ENCODE assay signal across 12 cellular contexts in genomic region chr14:31241450-31242114, GRCh38. TPM values are rescaled to one million over a fixed set of nuclear protein-coding genes. Genes with fewer than 3 reads are reported as not detected.
DNase-seq lines count a peak whose midpoint lies in the region; ATAC-seq and TF ChIP-seq lines count a peak whose summit lies in the region.
"Had no signal": no experiment of that assay in that cellular context is flagged by ENCODE, and none has a peak within 500 bp of the region (broad histone marks: within the 10 kb centered on the region; RNA-seq: fewer than 3 reads in every experiment).

No MANE protein-coding gene starts in this region.

- H3K4me1 Mint-ChIP-seq in WTC11, result peaks cover 19% of the 10 kb centered on the region

- peak overlapping the region; percentile 13; the same call in 1 of the 2 replicates for H3K27ac Mint-ChIP-seq in WTC11
- H3K27ac Mint-ChIP-seq in activated naive CD4-positive, alpha-beta T cell treated with anti-CD3 and anti-CD28 coated beads, Interleukin-2, amount 50 U/mL, for 72 hours, result peak overlapping the region in 1 of 2 donors; percentile 0

- no peak for TF ChIP-seq CTCF in WTC11 (IDR thresholded peaks at IDR 0.05)
- TF ChIP-seq CTCF in omental fat pad (IDR thresholded peaks at IDR 0.05), result no peak

- DNase-seq in WTC11 (ENCODE audit: low spot score) (no peak), fibroblast of peridontal ligament (ENCODE audit: extremely low read depth) (peak; percentile 28), omental fat pad (ENCODE audit: low spot score) (no peak), HCEC 1CT (no peak)
- DNase-seq in effector CD4-positive, alpha-beta T cell, result no peak
- no peak for DNase-seq in activated naive CD4-positive, alpha-beta T cell treated with anti-CD3 and anti-CD28 coated beads, Interleukin-2, amount 50 U/mL, for 72 hours (ENCODE audit: low spot score in 2 of 2)
- DNase-seq: NCI-H1105 treated with DMSO at 0.1 percent for 48 hours, NCI-H526, retina had no signal

- no peaks in the 10 kb centered on the region for H3K27me3 Mint-ChIP-seq in WTC11 (ENCODE audit: low read depth)

- ATAC-seq in GM18511 (IDR thresholded peaks at IDR 0.05; ENCODE audit: unreplicated experiment) (peak; percentile 66), WTC11 (no peak), omental fat pad (ENCODE audit: low FRiP score) (peak; percentile 6), GM18873 (IDR thresholded peaks at IDR 0.05; ENCODE audit: low FRiP score, unreplicated experiment) (no peak)
- ATAC-seq in activated naive CD4-positive, alpha-beta T cell treated with anti-CD3 and anti-CD28 coated beads, Interleukin-2, amount 50 U/mL, for 72 hours, result no peak

- CTCF ChIA-PET in WTC11 (lab: Charles Lee), result interaction anchor here (1.0 kb wide), 1 partner anchor 33 kb away, joined by 3 read pairs; no protein-coding TSS in a partner anchor

- POLR2A ChIA-PET in WTC11 (lab: Charles Lee), result interaction anchor here (0.6 kb wide), 1 partner anchor 707 kb away, joined by 4 read pairs; no protein-coding TSS in a partner anchor

- no peak overlapping the region for H3K4me3 Mint-ChIP-seq in WTC11
- H3K4me3 Mint-ChIP-seq: mesothelial cell of epicardium had no signal

- no peaks in the 10 kb centered on the region for H3K36me3 Mint-ChIP-seq in WTC11
- H3K36me3 Mint-ChIP-seq in activated naive CD4-positive, alpha-beta T cell treated with anti-CD3 and anti-CD28 coated beads, Interleukin-2, amount 50 U/mL, for 72 hours, result no peaks in the 10 kb centered on the region
- H3K36me3 Mint-ChIP-seq: mesothelial cell of epicardium had no signal

- H3K9me3 Mint-ChIP-seq in WTC11, result peaks cover 6% of the 10 kb centered on the region
- no peaks in the 10 kb centered on the region for H3K9me3 Mint-ChIP-seq in activated naive CD4-positive, alpha-beta T cell treated with anti-CD3 and anti-CD28 coated beads, Interleukin-2, amount 50 U/mL, for 72 hours
- H3K9me3 Mint-ChIP-seq: mesothelial cell of epicardium had no signal

TF ChIP-seq in WTC11, 78 proteins besides CTCF, POLR2A, EP300 and RAD21:
- TF ChIP-seq, protein P1, sequence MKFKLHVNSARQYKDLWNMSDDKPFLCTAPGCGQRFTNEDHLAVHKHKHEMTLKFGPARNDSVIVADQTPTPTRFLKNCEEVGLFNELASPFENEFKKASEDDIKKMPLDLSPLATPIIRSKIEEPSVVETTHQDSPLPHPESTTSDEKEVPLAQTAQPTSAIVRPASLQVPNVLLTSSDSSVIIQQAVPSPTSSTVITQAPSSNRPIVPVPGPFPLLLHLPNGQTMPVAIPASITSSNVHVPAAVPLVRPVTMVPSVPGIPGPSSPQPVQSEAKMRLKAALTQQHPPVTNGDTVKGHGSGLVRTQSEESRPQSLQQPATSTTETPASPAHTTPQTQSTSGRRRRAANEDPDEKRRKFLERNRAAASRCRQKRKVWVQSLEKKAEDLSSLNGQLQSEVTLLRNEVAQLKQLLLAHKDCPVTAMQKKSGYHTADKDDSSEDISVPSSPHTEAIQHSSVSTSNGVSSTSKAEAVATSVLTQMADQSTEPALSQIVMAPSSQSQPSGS (CRISPR knock-in tag; IDR thresholded peaks at IDR 0.05; ENCODE audit: borderline replicate concordance, low read depth), result no peak
- no peak for TF ChIP-seq SMAD3 (CRISPR knock-in tag; IDR thresholded peaks at IDR 0.05; ENCODE audit: borderline replicate concordance)
- no peak for TF ChIP-seq FOXK1 (CRISPR knock-in tag; IDR thresholded peaks at IDR 0.05)
- TF ChIP-seq FOXJ3 (CRISPR knock-in tag; IDR thresholded peaks at IDR 0.05; ENCODE audit: borderline replicate concordance), result no peak
- no peak for TF ChIP-seq AR (CRISPR knock-in tag; IDR thresholded peaks at IDR 0.05)
- TF ChIP-seq NFATC4 (CRISPR knock-in tag; IDR thresholded peaks at IDR 0.05), result no peak
- no peak for TF ChIP-seq CREM (CRISPR knock-in tag; IDR thresholded peaks at IDR 0.05)
- TF ChIP-seq ZNF232 (CRISPR knock-in tag; IDR thresholded peaks at IDR 0.05), result no peak
- no peak for TF ChIP-seq OVOL2 (CRISPR knock-in tag; IDR thresholded peaks at IDR 0.05; ENCODE audit: borderline replicate concordance)
- TF ChIP-seq RORB (CRISPR knock-in tag; IDR thresholded peaks at IDR 0.05), result no peak
- TF ChIP-seq NR2C2 (CRISPR knock-in tag; IDR thresholded peaks at IDR 0.05), result no peak

RNA-seq across cellular contexts. Expression of gene HECTD1, which starts 34.0 kb away (rescaled TPM):
- 81.7 to 89.1 TPM (median 88.5 TPM) in 3 replicates for total RNA-seq in WTC11 (2021)
- 100 to 1,000 TPM; 189 to 236 (median 209) TPM for total RNA-seq in omental fat pad
- 10 to 100 TPM; 75.5 to 87.5 TPM for total RNA-seq in activated naive CD4-positive, alpha-beta T cell treated with anti-CD3 and anti-CD28 coated beads, Interleukin-2, amount 50 U/mL, for 72 hours

Comparison
In these comparisons a context has a peak if more than half of its experiments do, and no peak if none do; other contexts are left out.
1. ATAC-seq: peak in GM18511 (single experiment) and omental fat pad (single experiment); none in WTC11 (single experiment), GM18873 (single experiment) and activated naive CD4-positive, alpha-beta T cell treated with anti-CD3 and anti-CD28 coated beads, Interleukin-2, amount 50 U/mL, for 72 hours (0 of 2).